Comparison of ENCODE assay signal across 21 cellular contexts in genomic region chr4:76233088-76233487, GRCh38. TPM values are rescaled to one million over a fixed set of nuclear protein-coding genes. Genes with fewer than 3 reads are reported as not detected.
DNase-seq lines count a peak whose midpoint lies in the region; ATAC-seq and TF ChIP-seq lines count a peak whose summit lies in the region.
"Had no signal": no experiment of that assay in that cellular context is flagged by ENCODE, and none has a peak within 500 bp of the region (broad histone marks: within the 10 kb centered on the region; RNA-seq: fewer than 3 reads in every experiment).

No MANE protein-coding gene starts in this region.

- peak overlapping the region; percentile 87 for H3K4me2 ChIP-seq in HCT116 (ENCODE audit: low read length)
- peak overlapping the region; percentile 54 for H3K4me2 ChIP-seq in trophoblast cell (ENCODE audit: low read length)

- peaks cover 17 to 26% of the 10 kb centered on the region in 2 experiments for H3K4me1 ChIP-seq in HCT116 (ENCODE audit: control insufficient read depth in 1 of 2, insufficient read depth in 2 of 2, low read length in 2 of 2)
- peaks cover 38% of the 10 kb centered on the region for H3K4me1 ChIP-seq in RWPE2 (ENCODE audit: insufficient read depth, poor library complexity, severe bottlenecking)
- H3K4me1 ChIP-seq in trophoblast cell (ENCODE audit: control insufficient read depth in 1 of 2, insufficient read depth in 2 of 2, low read length in 2 of 2) = peaks cover 0 to 3% of the 10 kb centered on the region in 2 experiments
- peaks cover 8% of the 10 kb centered on the region for H3K4me1 ChIP-seq in psoas muscle
- H3K4me1 ChIP-seq: adrenal gland, Peyer's patch, SJSA1 had no signal

- H4K12ac ChIP-seq in trophoblast cell (ENCODE audit: low read depth, low read length) = no peak overlapping the region

- WGBS in trophoblast cell (ENCODE audit: extremely low coverage, insufficient coverage, insufficient read length) = no CpG with 5 or more reads among the region's 4 CpGs
- WGBS in psoas muscle, 3 donors = 65 to 78% (median 72%) methylated on average over 4 of the region's 4 CpGs

- peaks cover 8% of the 10 kb centered on the region for H3K79me1 ChIP-seq in trophoblast cell (ENCODE audit: low read length)

- intact Hi-C loops in HCT116 (cut with micrococcal nuclease) = no loop called here
- intact Hi-C loops in psoas muscle (cut with DNase I) = no loop called here

- H3K4ac ChIP-seq in trophoblast cell (ENCODE audit: low read depth, low read length) = no peak overlapping the region

- peaks cover 4 to 23% of the 10 kb centered on the region in 2 experiments; a peak in 3 of 4 replicates for H3K9me3 ChIP-seq in HCT116 (ENCODE audit: control insufficient read depth in 1 of 2, insufficient read depth in 1 of 2, low read depth in 1 of 2, low read length in 2 of 2)
- H3K9me3 ChIP-seq in RWPE2 (ENCODE audit: severe bottlenecking) = no peaks in the 10 kb centered on the region
- peaks cover 2% of the 10 kb centered on the region for H3K9me3 ChIP-seq in trophoblast cell (ENCODE audit: insufficient read depth, low read depth, low read length)
- H3K9me3 ChIP-seq in psoas muscle = no peaks in the 10 kb centered on the region
- H3K9me3 ChIP-seq: adrenal gland, gastrocnemius medialis, SJSA1, thoracic aorta had no signal

- TF ChIP-seq CTCF in HCT116 (IDR thresholded peaks at IDR 0.05 in 2 of 3, conservative IDR thresholded peaks at IDR 0.05 in 1 of 3; ENCODE audit: borderline replicate concordance in 1 of 3, insufficient read depth in 1 of 3, low read depth in 2 of 3, low read length in 2 of 3) = no peak
- no peak for TF ChIP-seq CTCF in RWPE2 (IDR thresholded peaks at IDR 0.05; ENCODE audit: poor library complexity, severe bottlenecking)
- TF ChIP-seq CTCF in fibroblast of villous mesenchyme (IDR thresholded peaks at IDR 0.05; ENCODE audit: insufficient read depth, low read depth, low read length) = no peak
- TF ChIP-seq CTCF in psoas muscle (IDR thresholded peaks at IDR 0.05) = no peak

- H3K18ac ChIP-seq in trophoblast cell (ENCODE audit: low read length) = no peak overlapping the region

- H3K4me3 ChIP-seq in HCT116 (replicated peaks in 1 of 2; ENCODE audit: low read depth in 1 of 2, low read length in 2 of 2) (peak overlapping the region; percentile 85 to 91), RWPE2 (ENCODE audit: severe bottlenecking) (no peak overlapping the region), fibroblast of villous mesenchyme (ENCODE audit: low read depth, low read length) (peak overlapping the region; percentile 58), trophoblast cell (ENCODE audit: low read depth, low read length) (no peak overlapping the region), psoas muscle (no peak overlapping the region)
- H3K4me3 ChIP-seq: adrenal gland, gastrocnemius medialis, Peyer's patch, SJSA1, thoracic aorta had no signal

- H4K20me1 ChIP-seq in HCT116 (ENCODE audit: insufficient read depth) = no peaks in the 10 kb centered on the region

- no peak overlapping the region for H2BK12ac ChIP-seq in trophoblast cell (ENCODE audit: low read length)

- H4K8ac ChIP-seq in trophoblast cell (ENCODE audit: low read depth, low read length) = no peak overlapping the region

- RAD21 ChIA-PET in HCT116 (lab: Charles Lee; ENCODE audit: low non-redundant PET in 1 of 2, low total read pairs in 2 of 2, uncharacterized antibody in 2 of 2, unreplicated experiment in 2 of 2) = no interaction called here

- ATAC-seq in HCT116 (no peak), RWPE2 (ENCODE audit: low read depth) (no peak), GM21619 (IDR thresholded peaks at IDR 0.05; ENCODE audit: unreplicated experiment) (no peak), psoas muscle (no peak)
- ATAC-seq: gastrocnemius medialis; stimulated activated naive B cell treated with anti-CD40 and anti-IgM and Interleukin-4, amounts not matched to agents 10 μg/mL and 1 μg/mL and 100 μg/mL, for 72 hours had no signal

- H3K9ac ChIP-seq in HCT116 (ENCODE audit: low read length) (peak overlapping the region; percentile 72), trophoblast cell (ENCODE audit: low read length) (no peak overlapping the region)

- CTCF ChIA-PET in HCT116 (lab: Charles Lee) = no interaction called here

- POLR2A ChIA-PET in HCT116 (lab: Charles Lee) = no interaction called here

- no peak overlapping the region for H3K14ac ChIP-seq in trophoblast cell (ENCODE audit: low read length)

- TSS peak; percentile 59 for BruUV-seq in HCT116 (replicated peaks; lab: Mats Ljungman, UMichigan)

- H3K27ac ChIP-seq in HCT116 (ENCODE audit: low read depth, low read length) (no peak overlapping the region), RWPE2 (ENCODE audit: poor library complexity, severe bottlenecking) (peak overlapping the region; percentile 3), trophoblast cell (ENCODE audit: low read depth, low read length) (no peak overlapping the region), psoas muscle (no peak overlapping the region)
- H3K27ac ChIP-seq: adrenal gland, Peyer's patch, SJSA1, thoracic aorta had no signal

- H2BK120ac ChIP-seq in trophoblast cell (ENCODE audit: insufficient read depth, low read length, poor library complexity) = no peak overlapping the region

- H3K79me2 ChIP-seq in HCT116 (ENCODE audit: insufficient read depth, low read length) (peaks cover 54% of the 10 kb centered on the region), trophoblast cell (ENCODE audit: control insufficient read depth, insufficient read depth, low read length, poor library complexity) (no peaks in the 10 kb centered on the region)

- no peak for TF ChIP-seq RAD21 in HCT116 (IDR thresholded peaks at IDR 0.05; ENCODE audit: low read depth)

- peaks cover 0 to 33% of the 10 kb centered on the region in 2 experiments; a peak in 3 of 4 replicates for H3K36me3 ChIP-seq in HCT116 (ENCODE audit: control insufficient read depth in 1 of 2, insufficient read depth in 2 of 2, low read length in 2 of 2)
- no peaks in the 10 kb centered on the region for H3K36me3 ChIP-seq in RWPE2 (ENCODE audit: low read depth)
- peaks cover 3 to 8% of the 10 kb centered on the region in 2 experiments for H3K36me3 ChIP-seq in trophoblast cell (ENCODE audit: control insufficient read depth in 1 of 2, insufficient read depth in 2 of 2, low read length in 2 of 2)
- H3K36me3 ChIP-seq in psoas muscle (ENCODE audit: insufficient read depth in 1 of 2, low read depth in 1 of 2) = no peaks in the 10 kb centered on the region
- H3K36me3 ChIP-seq: adrenal gland, gastrocnemius medialis, Peyer's patch, SJSA1, thoracic aorta had no signal

- no peaks in the 10 kb centered on the region for H3K27me3 ChIP-seq in HCT116 (ENCODE audit: insufficient read depth, low read length)
- no peaks in the 10 kb centered on the region for H3K27me3 ChIP-seq in RWPE2 (ENCODE audit: insufficient read depth, poor library complexity, severe bottlenecking)
- H3K27me3 ChIP-seq in trophoblast cell (ENCODE audit: insufficient read depth, low read length) = no peaks in the 10 kb centered on the region
- H3K27me3 ChIP-seq in psoas muscle (ENCODE audit: insufficient read depth in 3 of 3, low read length in 2 of 3) = no peaks in the 10 kb centered on the region
- H3K27me3 ChIP-seq: adrenal gland, gastrocnemius medialis, Peyer's patch, SJSA1 had no signal

- DNase-seq in HCT116 (ENCODE audit: low read depth, low spot score) = no peak
- DNase-seq in RWPE2 (ENCODE audit: low spot score) = no peak
- no peak for DNase-seq in fibroblast of villous mesenchyme (ENCODE audit: low read depth)
- DNase-seq in trophoblast cell = no peak
- no peak for DNase-seq in psoas muscle
- no peak for DNase-seq in Kasumi-1 (lab: John Stamatoyannopoulos, UW)
- DNase-seq: activated CD4-positive, alpha-beta T cell treated with anti-CD3 and anti-CD28 coated beads, Interleukin-2, amount 50 U/mL, for 48 hours; activated gamma-delta T cell; adrenal gland; gastrocnemius medialis; NCI-H187 treated with DMSO at 0.1 percent for 48 hours; NCI-H2227 treated with DMSO at 0.1 percent for 48 hours; NCI-H82; Peyer's patch; posterior cingulate gyrus; stimulated activated CD4-positive, alpha-beta T cell treated with anti-CD3 and anti-CD28 coated beads, Interleukin-2, amount 100 ng/mL, for 24 hours; stimulated activated naive B cell treated with anti-CD40 and anti-IgM and Interleukin-4, amounts not matched to agents 10 μg/mL and 1 μg/mL and 100 μg/mL, for 72 hours; T-helper 2 cell had no signal

- H4K91ac ChIP-seq in trophoblast cell (ENCODE audit: low read depth, low read length) = no peak overlapping the region

- TF ChIP-seq POLR2A in HCT116 (IDR thresholded peaks at IDR 0.05; ENCODE audit: borderline replicate concordance, extremely low read depth, insufficient read depth, insufficient read length) = no peak

- no peak overlapping the region for H2AK5ac ChIP-seq in trophoblast cell (ENCODE audit: low read length)

- H3K9me2 ChIP-seq in HCT116 (ENCODE audit: insufficient read depth) = no peaks in the 10 kb centered on the region

- H3K23ac ChIP-seq in trophoblast cell (ENCODE audit: low read length) = no peak overlapping the region

- no peak overlapping the region for H2BK5ac ChIP-seq in trophoblast cell (ENCODE audit: low read depth, low read length, poor library complexity)

- no peak overlapping the region for H2AFZ ChIP-seq in HCT116 (ENCODE audit: low read depth, low read length, poor library complexity, severe bottlenecking)
- no peak overlapping the region for H2AFZ ChIP-seq in trophoblast cell (ENCODE audit: insufficient read depth, low read length, poor library complexity)

TF ChIP-seq in HCT116, 20 proteins besides CTCF, POLR2A, EP300 and RAD21:
- TF ChIP-seq ZFX (IDR thresholded peaks at IDR 0.05) (no peak), SP1 (IDR thresholded peaks at IDR 0.05; ENCODE audit: low read depth) (no peak), JUND (IDR thresholded peaks at IDR 0.05) (no peak)

RNA-seq across cellular contexts. Expression of gene FAM47E, which starts 18.4 kb away (rescaled TPM):
- total RNA-seq in HCT116 (2021; ENCODE audit: unreplicated experiment) (0.91 TPM), fibroblast of villous mesenchyme (0.32 and 0.86 TPM in 2 replicates), psoas muscle (1 to 10 TPM; 1.7 to 4.6 (median 3.2) TPM)
- 0.54 and 0.65 TPM in 2 replicates for polyA plus RNA-seq in HCT116 (2012)
- polyA plus RNA-seq in trophoblast cell (2013) = 0.38 and 0.47 TPM in 2 replicates
- 1 to 10 TPM; 1.2 to 2.6 (median 1.5) TPM for polyA plus RNA-seq in psoas muscle
- total RNA-seq: SJSA1 had no signal

RNA-seq across cellular contexts. Expression of gene SCARB2, which starts 19.5 kb away (rescaled TPM):
- total RNA-seq in HCT116 (2021; ENCODE audit: unreplicated experiment) (51.3 TPM), fibroblast of villous mesenchyme (144 and 181 TPM in 2 replicates), psoas muscle (100 to 1,000 TPM; 109 to 199 (median 170) TPM)
- 40.8 and 44.0 TPM in 2 replicates for polyA plus RNA-seq in HCT116 (2012)
- polyA plus RNA-seq in trophoblast cell (2013) = 45.2 and 49.8 TPM in 2 replicates
- polyA plus RNA-seq in psoas muscle = 100 to 1,000 TPM in 1 of 3 donors, 10 to 100 TPM in 2; 58.5 to 107 (median 81.7) TPM

Comparison
In these comparisons a context has a peak if more than half of its experiments do, and no peak if none do; other contexts are left out.
1. H3K4me3 ChIP-seq: peak in HCT116 (2 of 2) and fibroblast of villous mesenchyme (single experiment); none in RWPE2 (single experiment), trophoblast cell (single experiment) and psoas muscle (single experiment).